ENCODE assay signal across 8 cellular contexts in genomic region chr5:151223447-151224264, GRCh38. TPM values are rescaled to one million over a fixed set of nuclear protein-coding genes. Genes with fewer than 3 reads are reported as not detected.
DNase-seq lines count a peak whose midpoint lies in the region; ATAC-seq, FAIRE-seq and TF ChIP-seq lines count a peak whose summit lies in the region.

CCDC69 (minus strand) TSS chr5:151224092; CDS start chr5:151223970, 122 bp downstream.

- peak; percentile 74 for ATAC-seq in HG02678 (IDR thresholded peaks at IDR 0.05; ENCODE audit: unreplicated experiment)

- DNase-seq in GM12891 (ENCODE audit: insufficient read length, low spot score) = peak; percentile 75
- DNase-seq in NCI-H1105 treated with DMSO at 0.1 percent for 48 hours (lab: John Stamatoyannopoulos, UW) = peak; percentile 39
- peak; percentile 69 for DNase-seq in cerebellum (ENCODE audit: low spot score)
- DNase-seq in kidney glomerular epithelial cell (lab: John Stamatoyannopoulos, UW) = peak; percentile 59
- peak; percentile 56 for DNase-seq in stimulated activated CD4-positive, alpha-beta T cell treated with anti-CD3 and anti-CD28 coated beads, Interleukin-12 subunit alpha, Interleukin-12 subunit beta, amount 100 ng/mL, for 4 hours

- peak; percentile 67 for FAIRE-seq in GM12891 (lab: Jason Lieb, UNC)

- TF ChIP-seq POLR2A in GM12891 (IDR thresholded peaks at IDR 0.05; ENCODE audit: low read depth, low read length) = peak; percentile 70

- H3K27ac ChIP-seq in 22Rv1 = no peak within 1 kb of the TSS
- H3K27ac ChIP-seq in VCaP = peak within 1 kb of the TSS; percentile 57; the same call in 1 of the 2 replicates

- TF ChIP-seq CTCF in 22Rv1 (IDR thresholded peaks at IDR 0.05) = peak; percentile 31
- peak; percentile 66 for TF ChIP-seq CTCF in VCaP (conservative IDR thresholded peaks at IDR 0.05)

TF ChIP-seq in GM12891, 5 proteins besides CTCF, POLR2A, EP300 and RAD21:
- TF ChIP-seq PAX5 (IDR thresholded peaks at IDR 0.05; ENCODE audit: insufficient read depth, low read length, severe bottlenecking) (no peak), POLR2AphosphoS5 (IDR thresholded peaks at IDR 0.05; ENCODE audit: low read depth, low read length) (peak; percentile 31; the same call in 1 of the 2 replicates)

RNA-seq across cellular contexts. Expression of gene CCDC69, which starts in this region (rescaled TPM):
- polyA plus RNA-seq in GM12891 (2012; ENCODE audit: low read depth, missing spikeins) = 37.1 TPM
- 0.36 TPM for total RNA-seq in cerebellum

Comparison
In these comparisons a context has a peak if more than half of its experiments do, and no peak if none do; other contexts are left out.
1. Peak in DNase-seq in cerebellum; RNA of the gene not detected or under 1 TPM.